In the genomic region with DNA sequence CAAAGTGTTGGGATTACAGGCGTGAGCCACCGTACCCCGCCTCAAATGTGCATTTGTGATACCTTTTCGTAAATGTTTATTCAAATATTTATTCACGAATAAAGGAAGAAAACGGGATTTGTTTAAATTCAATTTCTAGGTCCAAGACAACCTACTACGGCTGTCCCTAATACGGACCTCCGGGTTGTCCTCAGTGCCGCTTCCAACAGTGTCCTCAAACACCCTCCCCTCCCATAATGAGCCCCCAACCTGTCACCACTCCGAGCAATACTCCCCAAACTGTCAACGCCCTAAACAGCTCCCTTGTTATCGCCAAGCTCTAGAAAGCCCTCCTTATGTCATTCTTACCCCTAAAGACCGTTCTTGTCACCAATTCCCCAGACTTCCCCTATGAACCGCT, we compare ENCODE assay signal across 1 cellular context.
TF ChIP-seq lines count a peak whose summit lies in the region.

No MANE protein-coding gene starts in this region.

TF ChIP-seq in GM23338, 12 proteins besides CTCF, POLR2A, EP300 and RAD21 (continued from another document):
- TF ChIP-seq, protein P1, sequence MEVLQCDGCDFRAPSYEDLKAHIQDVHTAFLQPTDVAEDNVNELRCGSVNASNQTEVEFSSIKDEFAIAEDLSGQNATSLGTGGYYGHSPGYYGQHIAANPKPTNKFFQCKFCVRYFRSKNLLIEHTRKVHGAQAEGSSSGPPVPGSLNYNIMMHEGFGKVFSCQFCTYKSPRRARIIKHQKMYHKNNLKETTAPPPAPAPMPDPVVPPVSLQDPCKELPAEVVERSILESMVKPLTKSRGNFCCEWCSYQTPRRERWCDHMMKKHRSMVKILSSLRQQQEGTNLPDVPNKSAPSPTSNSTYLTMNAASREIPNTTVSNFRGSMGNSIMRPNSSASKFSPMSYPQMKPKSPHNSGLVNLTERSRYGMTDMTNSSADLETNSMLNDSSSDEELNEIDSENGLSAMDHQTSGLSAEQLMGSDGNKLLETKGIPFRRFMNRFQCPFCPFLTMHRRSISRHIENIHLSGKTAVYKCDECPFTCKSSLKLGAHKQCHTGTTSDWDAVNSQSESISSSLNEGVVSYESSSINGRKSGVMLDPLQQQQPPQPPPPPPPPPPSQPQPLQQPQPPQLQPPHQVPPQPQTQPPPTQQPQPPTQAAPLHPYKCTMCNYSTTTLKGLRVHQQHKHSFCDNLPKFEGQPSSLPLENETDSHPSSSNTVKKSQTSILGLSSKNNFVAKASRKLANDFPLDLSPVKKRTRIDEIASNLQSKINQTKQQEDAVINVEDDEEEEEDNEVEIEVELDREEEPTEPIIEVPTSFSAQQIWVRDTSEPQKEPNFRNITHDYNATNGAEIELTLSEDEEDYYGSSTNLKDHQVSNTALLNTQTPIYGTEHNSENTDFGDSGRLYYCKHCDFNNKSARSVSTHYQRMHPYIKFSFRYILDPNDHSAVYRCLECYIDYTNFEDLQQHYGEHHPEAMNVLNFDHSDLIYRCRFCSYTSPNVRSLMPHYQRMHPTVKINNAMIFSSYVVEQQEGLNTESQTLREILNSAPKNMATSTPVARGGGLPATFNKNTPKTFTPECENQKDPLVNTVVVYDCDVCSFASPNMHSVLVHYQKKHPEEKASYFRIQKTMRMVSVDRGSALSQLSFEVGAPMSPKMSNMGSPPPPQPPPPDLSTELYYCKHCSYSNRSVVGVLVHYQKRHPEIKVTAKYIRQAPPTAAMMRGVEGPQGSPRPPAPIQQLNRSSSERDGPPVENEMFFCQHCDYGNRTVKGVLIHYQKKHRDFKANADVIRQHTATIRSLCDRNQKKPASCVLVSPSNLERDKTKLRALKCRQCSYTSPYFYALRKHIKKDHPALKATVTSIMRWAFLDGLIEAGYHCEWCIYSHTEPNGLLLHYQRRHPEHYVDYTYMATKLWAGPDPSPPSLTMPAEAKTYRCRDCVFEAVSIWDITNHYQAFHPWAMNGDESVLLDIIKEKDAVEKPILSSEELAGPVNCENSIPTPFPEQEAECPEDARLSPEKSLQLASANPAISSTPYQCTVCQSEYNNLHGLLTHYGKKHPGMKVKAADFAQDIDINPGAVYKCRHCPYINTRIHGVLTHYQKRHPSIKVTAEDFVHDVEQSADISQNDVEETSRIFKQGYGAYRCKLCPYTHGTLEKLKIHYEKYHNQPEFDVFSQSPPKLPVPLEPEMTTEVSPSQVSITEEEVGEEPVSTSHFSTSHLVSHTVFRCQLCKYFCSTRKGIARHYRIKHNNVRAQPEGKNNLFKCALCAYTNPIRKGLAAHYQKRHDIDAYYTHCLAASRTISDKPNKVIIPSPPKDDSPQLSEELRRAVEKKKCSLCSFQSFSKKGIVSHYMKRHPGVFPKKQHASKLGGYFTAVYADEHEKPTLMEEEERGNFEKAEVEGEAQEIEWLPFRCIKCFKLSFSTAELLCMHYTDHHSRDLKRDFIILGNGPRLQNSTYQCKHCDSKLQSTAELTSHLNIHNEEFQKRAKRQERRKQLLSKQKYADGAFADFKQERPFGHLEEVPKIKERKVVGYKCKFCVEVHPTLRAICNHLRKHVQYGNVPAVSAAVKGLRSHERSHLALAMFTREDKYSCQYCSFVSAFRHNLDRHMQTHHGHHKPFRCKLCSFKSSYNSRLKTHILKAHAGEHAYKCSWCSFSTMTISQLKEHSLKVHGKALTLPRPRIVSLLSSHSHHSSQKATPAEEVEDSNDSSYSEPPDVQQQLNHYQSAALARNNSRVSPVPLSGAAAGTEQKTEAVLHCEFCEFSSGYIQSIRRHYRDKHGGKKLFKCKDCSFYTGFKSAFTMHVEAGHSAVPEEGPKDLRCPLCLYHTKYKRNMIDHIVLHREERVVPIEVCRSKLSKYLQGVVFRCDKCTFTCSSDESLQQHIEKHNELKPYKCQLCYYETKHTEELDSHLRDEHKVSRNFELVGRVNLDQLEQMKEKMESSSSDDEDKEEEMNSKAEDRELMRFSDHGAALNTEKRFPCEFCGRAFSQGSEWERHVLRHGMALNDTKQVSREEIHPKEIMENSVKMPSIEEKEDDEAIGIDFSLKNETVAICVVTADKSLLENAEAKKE (CRISPR knock-in tag; IDR thresholded peaks at IDR 0.05) = no peak
